Comparison of ENCODE assay signal across 8 cellular contexts in genomic region chr22:17370036-17370765, GRCh38. TPM values are rescaled to one million over a fixed set of nuclear protein-coding genes. Genes with fewer than 3 reads are reported as not detected.
DNase-seq lines count a peak whose midpoint lies in the region; ATAC-seq and TF ChIP-seq lines count a peak whose summit lies in the region.

No MANE protein-coding gene starts in this region.

- no peak overlapping the region for H2AFZ ChIP-seq in OCI-LY1 (ENCODE audit: low read length)
- H2AFZ ChIP-seq in osteoblast (ENCODE audit: low read length): no peak overlapping the region

- H3K4me3 ChIP-seq in Caco-2 (ENCODE audit: low read depth, low read length): peak overlapping the region; percentile 43
- H3K4me3 ChIP-seq in OCI-LY1 (ENCODE audit: low read depth, low read length, poor library complexity, severe bottlenecking): peak overlapping the region; percentile 53
- H3K4me3 ChIP-seq in osteoblast (ENCODE audit: insufficient read depth, low read length): no peak overlapping the region

- peaks cover 28% of the 10 kb centered on the region for H3K27me3 Mint-ChIP-seq in Caco-2 (ENCODE audit: insufficient read depth, unreplicated experiment)

- H4K20me1 ChIP-seq in OCI-LY1 (ENCODE audit: insufficient read depth, low read length) (no peaks in the 10 kb centered on the region), osteoblast (ENCODE audit: insufficient read depth, low read length) (no peaks in the 10 kb centered on the region)

- peaks cover 18% of the 10 kb centered on the region for H3K4me1 Mint-ChIP-seq in Caco-2 (ENCODE audit: low read depth, unreplicated experiment)

- POLR2A ChIA-PET in Caco-2 (lab: Charles Lee) (no interaction called here), GM10248 (lab: Yijun Ruan, JAX) (no interaction called here)

- intact Hi-C loops in Caco-2 (cut with micrococcal nuclease; ENCODE audit: unreplicated experiment): no loop called here

- CTCF ChIA-PET in Caco-2 (lab: Charles Lee) (interaction anchor here (0.7 to 1.9 kb wide), 2 partner anchors 131 to 201 kb away, joined by 3 to 10 read pairs; no protein-coding TSS in a partner anchor), GM10248 (lab: Yijun Ruan, JAX) (no interaction called here)

- H3F3A ChIP-seq in OCI-LY1 (ENCODE audit: insufficient read depth, low read length): no peaks in the 10 kb centered on the region

- no peaks in the 10 kb centered on the region for H3K79me2 ChIP-seq in OCI-LY1 (ENCODE audit: insufficient read depth, low read length)
- H3K79me2 ChIP-seq in osteoblast (ENCODE audit: insufficient read depth, low read length): no peaks in the 10 kb centered on the region

- no peak overlapping the region for H3K9ac ChIP-seq in OCI-LY1 (ENCODE audit: low read length)

- H3K4me2 ChIP-seq in OCI-LY1 (ENCODE audit: low read length): peak overlapping the region; percentile 45; the same call in 1 of the 2 replicates
- no peak overlapping the region for H3K4me2 ChIP-seq in osteoblast (ENCODE audit: insufficient read depth, low read length)

- H3K4me3 Mint-ChIP-seq in Caco-2 (ENCODE audit: unreplicated experiment): peak overlapping the region; percentile 47

- H3K27ac ChIP-seq in OCI-LY1 (ENCODE audit: low read depth, low read length, poor library complexity, severe bottlenecking) (no peak overlapping the region), osteoblast (ENCODE audit: low read depth, low read length) (no peak overlapping the region)

- no peaks in the 10 kb centered on the region for H3K36me3 Mint-ChIP-seq in Caco-2 (ENCODE audit: insufficient read depth, unreplicated experiment)

- no peaks in the 10 kb centered on the region for H3K9me2 ChIP-seq in OCI-LY1 (ENCODE audit: low read depth, low read length)

- H3K27me3 ChIP-seq in Caco-2 (replicated peaks; ENCODE audit: control insufficient read depth, insufficient read depth, low read length): no peaks in the 10 kb centered on the region; the same call in 1 of the 2 replicates
- H3K27me3 ChIP-seq in OCI-LY1 (ENCODE audit: insufficient read depth, low read length): no peaks in the 10 kb centered on the region
- H3K27me3 ChIP-seq in osteoblast (ENCODE audit: insufficient read depth, low read length): peaks cover 39% of the 10 kb centered on the region

- TF ChIP-seq CTCF in Caco-2 (IDR thresholded peaks at IDR 0.05; ENCODE audit: insufficient read depth in 1 of 2, low read depth in 1 of 2, low read length in 1 of 2, severe bottlenecking in 1 of 2, unreplicated experiment in 1 of 2) (no peak), OCI-LY1 (IDR thresholded peaks at IDR 0.05; ENCODE audit: low read length) (no peak), osteoblast (IDR thresholded peaks at IDR 0.05; ENCODE audit: extremely low read depth, low read depth, low read length) (no peak), GM10248 (IDR thresholded peaks at IDR 0.05; ENCODE audit: control extremely low read depth, extremely low read depth, low read depth, missing control alignments) (no peak)

- DNase-seq in Caco-2 (peak in 1 of 2 experiments; percentile 8), globus pallidus (ENCODE audit: low spot score) (peak; percentile 58), osteoblast (ENCODE audit: insufficient read length, low spot score, missing footprints) (peak; percentile 65), GM10248 (ENCODE audit: extremely low spot score) (no peak), NCI-H1092 treated with DMSO at 0.1 percent for 48 hours (lab: John Stamatoyannopoulos, UW) (no peak)

- H3K27ac Mint-ChIP-seq in Caco-2 (ENCODE audit: unreplicated experiment): no peak overlapping the region

- no peaks in the 10 kb centered on the region for H3K4me1 ChIP-seq in Caco-2
- no peaks in the 10 kb centered on the region for H3K4me1 ChIP-seq in OCI-LY1 (ENCODE audit: insufficient read depth, low read length, severe bottlenecking)
- no peaks in the 10 kb centered on the region for H3K4me1 ChIP-seq in osteoblast (ENCODE audit: insufficient read depth, low read length)

- H3K36me3 ChIP-seq in Caco-2 (ENCODE audit: control insufficient read depth, insufficient read depth, low read length): no peaks in the 10 kb centered on the region
- no peaks in the 10 kb centered on the region for H3K36me3 ChIP-seq in OCI-LY1 (ENCODE audit: insufficient read depth, low read length)
- no peaks in the 10 kb centered on the region for H3K36me3 ChIP-seq in osteoblast (ENCODE audit: insufficient read depth, low read length)

- ATAC-seq in GM21526 (IDR thresholded peaks at IDR 0.05; ENCODE audit: low FRiP score, unreplicated experiment): no peak
- no peak for ATAC-seq in GM18519 (IDR thresholded peaks at IDR 0.05; ENCODE audit: low FRiP score, unreplicated experiment)

- H3K9me3 ChIP-seq in Caco-2 (no peaks in the 10 kb centered on the region), OCI-LY1 (ENCODE audit: low read length) (no peaks in the 10 kb centered on the region), osteoblast (ENCODE audit: low read depth, low read length) (no peaks in the 10 kb centered on the region)

- no TSS peak for BruUV-seq in Caco-2 (replicated peaks; lab: Mats Ljungman, UMichigan)

- no peaks in the 10 kb centered on the region for H3K9me3 Mint-ChIP-seq in Caco-2 (ENCODE audit: unreplicated experiment)

RNA-seq across cellular contexts. Expression of gene CECR2, which starts 0.9 kb away (rescaled TPM):
- total RNA-seq in Caco-2 (2022) (1.1 TPM in 2 replicates), osteoblast (not detected in 2 replicates)

Comparison
In these comparisons a context has a peak if more than half of its experiments do, and no peak if none do; other contexts are left out.
1. DNase-seq: peak in globus pallidus (single experiment) and osteoblast (single experiment); none in GM10248 (single experiment) and NCI-H1092 treated with DMSO at 0.1 percent for 48 hours (single experiment).